Comparison of ENCODE assay signal across 23 cellular contexts in genomic region chr7:95334434-95334833, GRCh38. TPM values are rescaled to one million over a fixed set of nuclear protein-coding genes. Genes with fewer than 3 reads are reported as not detected.
A peak's percentile ranks its signal among the peaks of the same experiment; 100 is the strongest.
DNase-seq lines count a peak whose midpoint lies in the region; ATAC-seq, FAIRE-seq and TF ChIP-seq lines count a peak whose summit lies in the region.
"Had no signal": no experiment of that assay in that cellular context is flagged by ENCODE, and none has a peak within 500 bp of the region (broad histone marks: within the 10 kb centered on the region; RNA-seq: fewer than 3 reads in every experiment).

No MANE protein-coding gene starts in this region.

- ATAC-seq in A549 (peak in 1 of 2 experiments; percentile 65; a peak in 3 of 6 replicates), foreskin keratinocyte (peak; percentile 31)
- ATAC-seq: GM12878 had no signal

- DNase-seq in A549 (ENCODE audit: low read depth in 1 of 2, low spot score in 1 of 2) = no peak
- peak; percentile 60 for DNase-seq in NCI-H226
- peak; percentile 9 for DNase-seq in astrocyte of the hippocampus (ENCODE audit: low read depth, low spot score)
- DNase-seq in foreskin keratinocyte = peak in 1 of 2 donors; percentile 11
- no peak for DNase-seq in GF-D8 (lab: John Stamatoyannopoulos, UW)
- no peak for DNase-seq in stomach
- no peak for DNase-seq in SIG-M5 treated with dmso at 0.1 percent for 504 hours (lab: John Stamatoyannopoulos, UW; ENCODE audit: unreplicated experiment)
- DNase-seq in HCEC 1CT = no peak
- DNase-seq: Caco-2; CD4-positive, alpha-beta T cell; GDM1; GOT3; Kasumi-1; NCI-H1105; NCI-H1694; NCI-H2081 treated with DMSO at 0.1 percent for 48 hours; NCI-H510A; NCI-H774; RPMI8226; SHP77 treated with DMSO at 0.1 percent for 48 hours had no signal

- H3K27ac ChIP-seq in A549 = peak overlapping the region; percentile 27 to 33; a peak in 3 of 6 replicates
- no peak overlapping the region for H3K27ac ChIP-seq in foreskin keratinocyte
- no peak overlapping the region for H3K27ac ChIP-seq in stomach
- H3K27ac ChIP-seq: 22Rv1 had no signal

- TF ChIP-seq RAD21 in A549 (conservative IDR thresholded peaks at IDR 0.05 in 1 of 2, IDR thresholded peaks at IDR 0.05 in 1 of 2) = no peak

- CTCF ChIA-PET in A549 (lab: Yijun Ruan, JAX) = interaction anchor here (0.7 to 1.4 kb wide), 2 partner anchors 68 to 142 kb away, joined by 3 to 4 read pairs; no protein-coding TSS in a partner anchor

- H3K4me3 ChIP-seq in A549 = no peak overlapping the region
- no peak overlapping the region for H3K4me3 ChIP-seq in stomach
- H3K4me3 ChIP-seq: GM12878 had no signal

- FAIRE-seq in A549 (lab: Jason Lieb, UNC) = peak; percentile 39
- FAIRE-seq: GM12878 had no signal

- TF ChIP-seq POLR2A in A549 (IDR thresholded peaks at IDR 0.05; ENCODE audit: low read length) (no peak), stomach (IDR thresholded peaks at IDR 0.05) (no peak)

- no peak for TF ChIP-seq EP300 in A549 (IDR thresholded peaks at IDR 0.05)
- no peak for TF ChIP-seq EP300 in stomach (IDR thresholded peaks at IDR 0.05)

- POLR2A ChIA-PET in A549 (lab: Yijun Ruan, JAX) = no interaction called here

- H3K4me1 ChIP-seq in A549 (peaks cover 31% of the 10 kb centered on the region), foreskin keratinocyte (no peaks in the 10 kb centered on the region), stomach (peaks cover 0 to 13% (median 2%) of the 10 kb centered on the region in 4 donors)
- H3K4me1 ChIP-seq: Caco-2 had no signal

- intact Hi-C loops in stomach (cut with DNase I; ENCODE audit: low total_unique reads) = no loop called here

- TF ChIP-seq CTCF in A549 (IDR thresholded peaks at IDR 0.05) (no peak), foreskin keratinocyte (conservative IDR thresholded peaks at IDR 0.05) (no peak), stomach (IDR thresholded peaks at IDR 0.05) (no peak)

- no peaks in the 10 kb centered on the region for H3K27me3 ChIP-seq in foreskin keratinocyte
- no peaks in the 10 kb centered on the region for H3K27me3 ChIP-seq in stomach

- H3K36me3 ChIP-seq in stomach = no peaks in the 10 kb centered on the region

- H3K9me3 ChIP-seq in A549 (no peaks in the 10 kb centered on the region), stomach (no peaks in the 10 kb centered on the region)
- H3K9me3 ChIP-seq: Caco-2 had no signal

- peak overlapping the region; percentile 11 for H3K4me2 ChIP-seq in A549

TF ChIP-seq in A549, 52 proteins besides CTCF, POLR2A, EP300 and RAD21:
- TF ChIP-seq USF2 (IDR thresholded peaks at IDR 0.05) (peak; percentile 46), E2F6 (IDR thresholded peaks at IDR 0.05; ENCODE audit: borderline replicate concordance, low read depth) (no peak)

RNA-seq across cellular contexts. Expression of gene PON1, which starts 10.1 kb away (rescaled TPM):
- polyA plus RNA-seq in A549 (2011; rRNA removed) (6.6 and 8.2 TPM in 2 replicates), A549 (2017; fragmentation: RNase III; extraction: RNeasy Plus Mini Kit Qiagen cat#74134 plus additional on column Dnase treatment) (0.93 to 1.8 TPM (median 1.1 TPM) in 3 replicates), foreskin keratinocyte (not detected in 2 replicates), stomach (under 1 TPM in 1 of 3 donors, not detected in 2; 0.30 TPM)
- 0.23 and 0.50 TPM in 2 replicates for polyA plus RNA-seq in A549 (2012; cell fraction: cytosol; rRNA removed)
- 1.4 TPM in 2 replicates for polyA plus RNA-seq in A549 (2012; cell fraction: nucleus; rRNA removed)
- 3.2 TPM in 2 replicates for polyA minus RNA-seq in A549 (2011; rRNA and poly(A)+ RNA removed)
- total RNA-seq in foreskin keratinocyte (not detected in 2 replicates), stomach (under 1 TPM in 1 of 5 donors, not detected in 4; 0.55 TPM)
- total RNA-seq: Caco-2; CD4-positive, alpha-beta T cell had no signal
- polyA plus RNA-seq: BJ had no signal

Comparison
In these comparisons a context has a peak if more than half of its experiments do, and no peak if none do; other contexts are left out.
1. DNase-seq: peak in NCI-H226 (single experiment) and astrocyte of the hippocampus (single experiment); none in A549 (0 of 2), GF-D8 (single experiment), stomach (single experiment), SIG-M5 treated with dmso at 0.1 percent for 504 hours (single experiment) and HCEC 1CT (single experiment).
2. H3K27ac ChIP-seq: peak in A549 (2 of 2); none in foreskin keratinocyte (single experiment) and stomach (0 of 5).